ENCODE assay signal across 8 cellular contexts in the genomic region with DNA sequence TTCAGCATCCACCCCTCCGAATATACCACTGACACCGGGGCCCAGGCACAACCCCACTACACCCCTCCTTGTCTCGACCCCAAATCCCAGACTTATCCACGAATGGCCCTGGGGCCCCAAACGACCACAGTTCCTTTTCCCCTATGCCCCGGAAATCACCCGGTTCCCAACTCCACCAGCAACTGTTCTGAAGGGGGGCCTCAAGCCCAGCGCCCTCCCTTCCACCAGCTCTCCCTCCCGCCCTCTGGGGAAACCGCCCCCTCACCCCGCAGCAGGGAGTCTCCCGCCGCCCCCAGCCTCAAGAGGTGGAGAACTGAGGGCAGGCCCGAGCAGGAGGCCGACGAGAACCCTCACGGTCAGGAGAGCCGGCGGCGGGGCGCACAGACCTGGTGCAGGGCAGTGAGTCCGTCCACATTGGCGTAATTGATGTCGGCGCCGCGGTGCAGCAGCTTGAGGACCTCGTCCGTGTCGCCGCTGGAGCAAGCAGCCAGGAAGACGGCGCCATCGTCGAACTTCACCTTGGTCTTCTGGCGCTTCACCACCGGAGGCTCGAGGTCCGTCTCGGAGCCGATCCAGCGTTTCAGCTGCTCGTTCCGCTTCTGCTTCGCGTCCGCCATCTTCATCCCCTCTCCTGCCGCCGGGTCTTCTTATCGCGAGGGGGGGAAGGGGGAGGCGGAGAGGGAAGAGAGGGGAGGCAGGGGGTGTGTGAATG.
A peak's percentile ranks its signal among the peaks of the same experiment; 100 is the strongest.
DNase-seq lines count a peak whose midpoint lies in the region; ATAC-seq lines count a peak whose summit lies in the region.

No MANE protein-coding gene starts in this region.

- DNase-seq in D341Med (ENCODE audit: low spot score): peak; percentile 66
- DNase-seq in T-helper 22 cell (ENCODE audit: low read depth): peak; percentile 40
- peak; percentile 41 for DNase-seq in central memory CD4-positive, alpha-beta T cell
- DNase-seq in stimulated activated CD4-positive, alpha-beta T cell treated with anti-CD3 and anti-CD28 coated beads, Interleukin-2, amount 100 ng/mL, for 24 hours: peak; percentile 51 to 59
- DNase-seq in KG1 (lab: John Stamatoyannopoulos, UW): no peak

- ATAC-seq in GM21367 (IDR thresholded peaks at IDR 0.05; ENCODE audit: unreplicated experiment): peak; percentile 9

- H3K4me1 ChIP-seq in HUES48 (ENCODE audit: control insufficient read depth, insufficient read depth, low read length): peaks cover 25% of the 10 kb centered on the region

- H3K4me3 ChIP-seq in HUES48 (ENCODE audit: low read depth, low read length): peak overlapping the region; percentile 100

- H3K9ac ChIP-seq in HUES48 (ENCODE audit: low read depth, low read length): peak overlapping the region; percentile 99

- H3K9me3 ChIP-seq in HUES48 (ENCODE audit: control insufficient read depth, insufficient read depth, low read length): no peaks in the 10 kb centered on the region

- H3K27ac ChIP-seq in HUES48 (ENCODE audit: low read depth, low read length) (peak overlapping the region; percentile 99), layer of hippocampus (ENCODE audit: low read depth, low read length) (peak overlapping the region; percentile 93)

- H3K36me3 ChIP-seq in HUES48 (ENCODE audit: control insufficient read depth, insufficient read depth, low read length): no peaks in the 10 kb centered on the region

- H3K27me3 ChIP-seq in HUES48 (ENCODE audit: control insufficient read depth, insufficient read depth, low read length): no peaks in the 10 kb centered on the region
- no peaks in the 10 kb centered on the region for H3K27me3 ChIP-seq in layer of hippocampus (ENCODE audit: control insufficient read depth, insufficient read depth, low read length)
